Comparison of ENCODE assay signal across 27 cellular contexts in the genomic region with DNA sequence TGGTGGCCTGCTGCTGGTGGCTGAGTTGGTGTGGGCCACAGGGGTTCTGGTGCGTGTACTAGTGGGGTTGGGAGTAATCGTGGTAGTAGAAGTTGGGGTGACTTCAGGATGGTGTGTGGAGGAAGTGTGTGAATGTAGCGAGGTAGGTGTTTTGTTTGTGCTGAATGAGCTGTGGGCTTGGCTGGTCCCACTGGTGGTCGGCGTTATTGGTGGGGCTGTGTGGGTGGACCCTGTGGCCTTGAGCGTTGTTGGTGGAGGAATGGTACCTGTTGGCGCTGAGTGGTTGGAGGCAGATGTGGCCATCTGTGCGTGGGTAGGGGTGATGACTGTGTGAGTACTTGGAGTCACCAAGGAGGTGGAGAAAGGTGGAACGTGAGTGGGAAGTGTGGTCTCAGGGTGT. TPM values are rescaled to one million over a fixed set of nuclear protein-coding genes. Genes with fewer than 3 reads are reported as not detected.
"Had no signal": no experiment of that assay in that cellular context is flagged by ENCODE, and none has a peak within 500 bp of the region (broad histone marks: within the 10 kb centered on the region; RNA-seq: fewer than 3 reads in every experiment).

No MANE protein-coding gene starts in this region.

- H3K36me3 ChIP-seq: thoracic aorta had no signal

- H3K27me3 Mint-ChIP-seq: activated CD8-positive, alpha-beta memory T cell treated with anti-CD3 and anti-CD28 coated beads, Interleukin-2, amount 10 ng/mL, durations not matched to agents 7 days and 5 days; activated CD8-positive, alpha-beta T cell treated with anti-CD3 and anti-CD28 coated beads for 36 hours; brain; naive thymus-derived CD8-positive, alpha-beta T cell; stimulated activated memory B cell treated with anti-CD40 and anti-IgM and Interleukin-4, amounts not matched to agents 10 μg/mL and 1 μg/mL and 100 μg/mL, for 72 hours; T-helper 17 cell had no signal

- ATAC-seq: activated CD8-positive, alpha-beta memory T cell treated with anti-CD3 and anti-CD28 coated beads, Interleukin-2, amount 10 ng/mL, durations not matched to agents 7 days and 5 days; naive thymus-derived CD8-positive, alpha-beta T cell had no signal

- H3K4me3 Mint-ChIP-seq: activated CD8-positive, alpha-beta memory T cell treated with anti-CD3 and anti-CD28 coated beads, Interleukin-2, amount 10 ng/mL, durations not matched to agents 7 days and 5 days; activated CD8-positive, alpha-beta T cell treated with anti-CD3 and anti-CD28 coated beads for 36 hours; brain; mesothelial cell of epicardium; naive thymus-derived CD8-positive, alpha-beta T cell; stimulated activated memory B cell treated with anti-CD40 and anti-IgM and Interleukin-4, amounts not matched to agents 10 μg/mL and 1 μg/mL and 100 μg/mL, for 72 hours; T-helper 17 cell had no signal

- FAIRE-seq: frontal cortex, islet of Langerhans, small intestine had no signal

- DNase-seq: activated CD4-positive, alpha-beta T cell treated with anti-CD3 and anti-CD28 coated beads for 48 hours; activated CD4-positive, CD25-positive, alpha-beta regulatory T cell; activated CD8-positive, alpha-beta memory T cell treated with anti-CD3 and anti-CD28 coated beads, Interleukin-2, amount 10 ng/mL, durations not matched to agents 7 days and 5 days; activated gamma-delta T cell; activated T-cell treated with anti-CD3 and anti-CD28 coated beads for 4 hours; dermis blood vessel endothelial cell; effector CD8-positive, alpha-beta T cell; hippocampal formation; left ventricle myocardium superior; naive thymus-derived CD8-positive, alpha-beta T cell; occipital lobe; T-helper 17 cell; upper lobe of right lung had no signal

- H3K27ac ChIP-seq: esophagus muscularis mucosa, thoracic aorta, upper lobe of right lung had no signal

- H3K4me3 ChIP-seq: esophagus muscularis mucosa, thoracic aorta, upper lobe of right lung had no signal

- H3K27me3 ChIP-seq: esophagus muscularis mucosa, upper lobe of right lung had no signal

- H3K36me3 Mint-ChIP-seq: activated CD8-positive, alpha-beta memory T cell treated with anti-CD3 and anti-CD28 coated beads, Interleukin-2, amount 10 ng/mL, durations not matched to agents 7 days and 5 days had no signal

- H3K9me3 ChIP-seq: esophagus muscularis mucosa, thoracic aorta, upper lobe of right lung had no signal

- H3K4me1 ChIP-seq: esophagus muscularis mucosa, upper lobe of right lung had no signal

- H3K4me1 Mint-ChIP-seq: brain, mesothelial cell of epicardium had no signal

- H3K27ac Mint-ChIP-seq: activated CD8-positive, alpha-beta memory T cell treated with anti-CD3 and anti-CD28 coated beads, Interleukin-2, amount 10 ng/mL, durations not matched to agents 7 days and 5 days; activated CD8-positive, alpha-beta T cell treated with anti-CD3 and anti-CD28 coated beads for 36 hours; brain; mesothelial cell of epicardium; stimulated activated memory B cell treated with anti-CD40 and anti-IgM and Interleukin-4, amounts not matched to agents 10 μg/mL and 1 μg/mL and 100 μg/mL, for 72 hours; T-helper 17 cell had no signal

RNA-seq across cellular contexts. Expression of gene MUC6, which starts 18.4 kb away (rescaled TPM):
- total RNA-seq: activated CD8-positive, alpha-beta memory T cell treated with anti-CD3 and anti-CD28 coated beads, Interleukin-2, amount 10 ng/mL, durations not matched to agents 7 days and 5 days; activated CD8-positive, alpha-beta T cell treated with anti-CD3 and anti-CD28 coated beads for 36 hours; aorta; cardiac septum; dermis blood vessel endothelial cell; esophagus muscularis mucosa; frontal cortex; left ventricle myocardium superior; mesothelial cell of epicardium; naive thymus-derived CD8-positive, alpha-beta T cell; occipital lobe; sciatic nerve; SK-MEL-5; T-helper 17 cell; upper lobe of right lung had no signal
- polyA plus RNA-seq: mammary epithelial cell; naive thymus-derived CD8-positive, alpha-beta T cell had no signal

RNA-seq across cellular contexts. Expression of gene MUC2, which starts 56.6 kb away (rescaled TPM):
- total RNA-seq: activated CD8-positive, alpha-beta memory T cell treated with anti-CD3 and anti-CD28 coated beads, Interleukin-2, amount 10 ng/mL, durations not matched to agents 7 days and 5 days; activated CD8-positive, alpha-beta T cell treated with anti-CD3 and anti-CD28 coated beads for 36 hours; dermis blood vessel endothelial cell; frontal cortex; left ventricle myocardium superior; mammary epithelial cell; naive thymus-derived CD8-positive, alpha-beta T cell; occipital lobe; sciatic nerve; SK-MEL-5; T-helper 17 cell; thoracic aorta; upper lobe of right lung had no signal
- polyA plus RNA-seq: mammary epithelial cell; naive thymus-derived CD8-positive, alpha-beta T cell had no signal
